ENCODE assay signal across 13 cellular contexts in the genomic region with DNA sequence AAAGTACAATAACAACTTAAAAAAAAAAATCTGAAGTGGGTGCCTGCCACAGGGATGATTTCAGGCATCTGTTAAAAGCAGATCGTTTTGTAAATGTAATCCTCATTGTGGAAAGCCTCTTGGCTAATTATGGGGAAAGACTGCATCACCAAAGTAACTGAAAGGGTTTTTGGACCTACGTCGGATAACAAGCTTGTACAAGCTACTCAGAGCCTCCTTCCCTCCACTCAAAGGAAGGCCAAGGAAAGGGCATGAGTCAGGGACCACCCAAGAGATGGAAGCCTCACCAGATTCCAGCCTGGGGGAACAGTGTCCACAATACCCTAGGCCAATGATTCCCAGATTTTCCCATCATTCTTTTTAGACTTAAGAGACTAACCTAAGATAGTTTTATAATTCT.
DNase-seq lines count a peak whose midpoint lies in the region; ATAC-seq and TF ChIP-seq lines count a peak whose summit lies in the region.
"Had no signal": no experiment of that assay in that cellular context is flagged by ENCODE, and none has a peak within 500 bp of the region (broad histone marks: within the 10 kb centered on the region; RNA-seq: fewer than 3 reads in every experiment).

No MANE protein-coding gene starts in this region.

- no peaks in the 10 kb centered on the region for H3K36me3 ChIP-seq in brain microvascular endothelial cell (replicated peaks)
- H3K36me3 ChIP-seq in MM.1S (replicated peaks; ENCODE audit: insufficient read depth, low read length) = no peaks in the 10 kb centered on the region

- H3K79me2 ChIP-seq in MM.1S (ENCODE audit: low read length) = no peaks in the 10 kb centered on the region

- H4K20me1 ChIP-seq in MM.1S (ENCODE audit: insufficient read depth, low read length) = no peaks in the 10 kb centered on the region

- no peaks in the 10 kb centered on the region for H3K9me3 ChIP-seq in MM.1S (replicated peaks; ENCODE audit: insufficient read depth, low read length)
- H3K9me3 ChIP-seq: esophagus squamous epithelium had no signal

- DNase-seq in HFFc6 = peak; percentile 14
- DNase-seq in brain microvascular endothelial cell = no peak
- peak; percentile 54 for DNase-seq in iris pigment epithelial cell (ENCODE audit: low read depth)
- peak; percentile 48 for DNase-seq in stromal cell of bone marrow (ENCODE audit: low read depth)
- DNase-seq in cerebellar nuclear complex (lab: John Stamatoyannopoulos, UW) = no peak
- DNase-seq in posterior cingulate gyrus = no peak
- no peak for DNase-seq in WTC11 (ENCODE audit: low spot score)
- no peak for DNase-seq in MM.1S
- DNase-seq: activated T-cell treated with anti-CD3 and anti-CD28 coated beads, Interleukin-2, amount 50 U/mL, for 4 hours; esophagus squamous epithelium; NCI-H2107; stimulated activated CD4-positive, alpha-beta T cell treated with anti-CD3 and anti-CD28 coated beads, Interleukin-2, amount 100 ng/mL, for 24 hours; stimulated activated naive CD4-positive, alpha-beta T cell treated with Interleukin-2 at 50 U/mL for 16 hours had no signal

- no peak overlapping the region for H2AFZ ChIP-seq in MM.1S (ENCODE audit: low read length)

- intact Hi-C loops in posterior cingulate gyrus (cut with DNase I) = no loop called here

- H3K9me3 Mint-ChIP-seq in HFFc6 (no peaks in the 10 kb centered on the region), WTC11 (no peaks in the 10 kb centered on the region)
- H3K9me3 Mint-ChIP-seq: activated T-cell treated with anti-CD3 and anti-CD28 coated beads, Interleukin-2, amount 50 U/mL, for 4 hours had no signal

- H3K4me1 ChIP-seq in MM.1S (ENCODE audit: low read length) = no peaks in the 10 kb centered on the region

- in situ Hi-C loops in brain microvascular endothelial cell (cut with HindIII; ENCODE audit: low pct_ligation_motif_present, low sequenced_read_pairs) = no loop called here

- H3K4me3 Mint-ChIP-seq in HFFc6 = peak overlapping the region; percentile 73; the same call in 1 of the 2 replicates
- H3K4me3 Mint-ChIP-seq in WTC11 = no peak overlapping the region
- H3K4me3 Mint-ChIP-seq: activated T-cell treated with anti-CD3 and anti-CD28 coated beads, Interleukin-2, amount 50 U/mL, for 4 hours had no signal

- H3K27ac ChIP-seq in brain microvascular endothelial cell (peak overlapping the region; percentile 60), MM.1S (ENCODE audit: low read length) (no peak overlapping the region)

- H3K27me3 Mint-ChIP-seq in HFFc6 (ENCODE audit: insufficient read depth) (no peaks in the 10 kb centered on the region), WTC11 (ENCODE audit: low read depth) (no peaks in the 10 kb centered on the region)

- CTCF ChIA-PET in WTC11 (lab: Charles Lee) = interaction anchor here (1.3 kb wide), 1 partner anchor 12 kb away, joined by 4 read pairs; no protein-coding TSS in a partner anchor

- H3F3A ChIP-seq in MM.1S (ENCODE audit: insufficient read depth, low read length) = no peaks in the 10 kb centered on the region

- no peak overlapping the region for H3K4me2 ChIP-seq in MM.1S (ENCODE audit: low read depth, low read length)

- TF ChIP-seq CTCF in HFFc6 (IDR thresholded peaks at IDR 0.05) = no peak
- TF ChIP-seq CTCF in brain microvascular endothelial cell (IDR thresholded peaks at IDR 0.05; ENCODE audit: low read depth, low read length, missing control alignments) = no peak
- TF ChIP-seq CTCF in WTC11 (IDR thresholded peaks at IDR 0.05) = no peak
- TF ChIP-seq CTCF in MM.1S (IDR thresholded peaks at IDR 0.05; ENCODE audit: low read length) = no peak

- H3K9ac ChIP-seq in MM.1S (ENCODE audit: low read length) = no peak overlapping the region

- H3K27ac Mint-ChIP-seq in HFFc6 (peak overlapping the region; percentile 92), WTC11 (no peak overlapping the region; the same call in 1 of the 2 replicates)

- peaks cover 7% of the 10 kb centered on the region for H3K36me3 Mint-ChIP-seq in HFFc6 (ENCODE audit: low read depth)
- H3K36me3 Mint-ChIP-seq in WTC11 = peaks cover 58% of the 10 kb centered on the region

- POLR2A ChIA-PET in WTC11 (lab: Charles Lee) = no interaction called here

- no peak overlapping the region for H3K4me3 ChIP-seq in brain microvascular endothelial cell (ENCODE audit: low read depth, low read length)
- no peak overlapping the region for H3K4me3 ChIP-seq in MM.1S (ENCODE audit: low read length)
- H3K4me3 ChIP-seq: esophagus squamous epithelium had no signal

- no peaks in the 10 kb centered on the region for H3K9me2 ChIP-seq in MM.1S (replicated peaks; ENCODE audit: insufficient read depth, low read length)

- H3K27me3 ChIP-seq in brain microvascular endothelial cell (replicated peaks) (no peaks in the 10 kb centered on the region), MM.1S (replicated peaks; ENCODE audit: insufficient read depth, low read length) (no peaks in the 10 kb centered on the region)
- H3K27me3 ChIP-seq: esophagus squamous epithelium had no signal

- no peak for ATAC-seq in WTC11
- ATAC-seq: activated T-cell treated with anti-CD3 and anti-CD28 coated beads, Interleukin-2, amount 50 U/mL, for 4 hours had no signal

- H3K4me1 Mint-ChIP-seq in HFFc6 (ENCODE audit: low read depth) (peaks cover 36% of the 10 kb centered on the region), WTC11 (no peaks in the 10 kb centered on the region)

TF ChIP-seq in WTC11, 78 proteins besides CTCF, POLR2A, EP300 and RAD21:
- no peak for TF ChIP-seq GTF2I (CRISPR knock-in tag; conservative IDR thresholded peaks at IDR 0.05)
- no peak for TF ChIP-seq ZNF317 (CRISPR knock-in tag; IDR thresholded peaks at IDR 0.05; ENCODE audit: borderline replicate concordance, low read depth)
- no peak for TF ChIP-seq ZNF138 (CRISPR knock-in tag; conservative IDR thresholded peaks at IDR 0.05)
- TF ChIP-seq CBFB (CRISPR knock-in tag; IDR thresholded peaks at IDR 0.05; ENCODE audit: low read depth) = no peak
- no peak for TF ChIP-seq NR1H2 (CRISPR knock-in tag; IDR thresholded peaks at IDR 0.05)
- TF ChIP-seq NFATC4 (CRISPR knock-in tag; IDR thresholded peaks at IDR 0.05) = no peak
- TF ChIP-seq ETV6 (CRISPR knock-in tag; IDR thresholded peaks at IDR 0.05) = no peak
- TF ChIP-seq NR3C1 (CRISPR knock-in tag; conservative IDR thresholded peaks at IDR 0.05; ENCODE audit: low read depth) = no peak
- TF ChIP-seq, protein P1, sequence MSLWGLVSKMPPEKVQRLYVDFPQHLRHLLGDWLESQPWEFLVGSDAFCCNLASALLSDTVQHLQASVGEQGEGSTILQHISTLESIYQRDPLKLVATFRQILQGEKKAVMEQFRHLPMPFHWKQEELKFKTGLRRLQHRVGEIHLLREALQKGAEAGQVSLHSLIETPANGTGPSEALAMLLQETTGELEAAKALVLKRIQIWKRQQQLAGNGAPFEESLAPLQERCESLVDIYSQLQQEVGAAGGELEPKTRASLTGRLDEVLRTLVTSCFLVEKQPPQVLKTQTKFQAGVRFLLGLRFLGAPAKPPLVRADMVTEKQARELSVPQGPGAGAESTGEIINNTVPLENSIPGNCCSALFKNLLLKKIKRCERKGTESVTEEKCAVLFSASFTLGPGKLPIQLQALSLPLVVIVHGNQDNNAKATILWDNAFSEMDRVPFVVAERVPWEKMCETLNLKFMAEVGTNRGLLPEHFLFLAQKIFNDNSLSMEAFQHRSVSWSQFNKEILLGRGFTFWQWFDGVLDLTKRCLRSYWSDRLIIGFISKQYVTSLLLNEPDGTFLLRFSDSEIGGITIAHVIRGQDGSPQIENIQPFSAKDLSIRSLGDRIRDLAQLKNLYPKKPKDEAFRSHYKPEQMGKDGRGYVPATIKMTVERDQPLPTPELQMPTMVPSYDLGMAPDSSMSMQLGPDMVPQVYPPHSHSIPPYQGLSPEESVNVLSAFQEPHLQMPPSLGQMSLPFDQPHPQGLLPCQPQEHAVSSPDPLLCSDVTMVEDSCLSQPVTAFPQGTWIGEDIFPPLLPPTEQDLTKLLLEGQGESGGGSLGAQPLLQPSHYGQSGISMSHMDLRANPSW (CRISPR knock-in tag; conservative IDR thresholded peaks at IDR 0.05; ENCODE audit: low read depth) = no peak
- TF ChIP-seq ESRRA (CRISPR knock-in tag; IDR thresholded peaks at IDR 0.05; ENCODE audit: borderline replicate concordance) = no peak

Comparison
In these comparisons a context has a peak if more than half of its experiments do, and no peak if none do; other contexts are left out.
1. DNase-seq: peak in HFFc6 (single experiment), iris pigment epithelial cell (single experiment) and stromal cell of bone marrow (single experiment); none in brain microvascular endothelial cell (single experiment), cerebellar nuclear complex (0 of 2), posterior cingulate gyrus (0 of 10), WTC11 (single experiment) and MM.1S (single experiment).